8 cellular contexts compared by ENCODE assay signal in genomic region chr1:9127395-9128160, GRCh38. TPM values are rescaled to one million over a fixed set of nuclear protein-coding genes. Genes with fewer than 3 reads are reported as not detected.
DNase-seq lines count a peak whose midpoint lies in the region; ATAC-seq and TF ChIP-seq lines count a peak whose summit lies in the region.

No MANE protein-coding gene starts in this region.

- POLR2A ChIA-PET in AG04449 (lab: Yijun Ruan, JAX): no interaction called here
- POLR2A ChIA-PET in naive thymus-derived CD4-positive, alpha-beta T cell (lab: Charles Lee): interaction anchor here (0.8 to 1.3 kb wide), 2 partner anchors 104 to 199 kb away, joined by 3 to 9 read pairs; no protein-coding TSS in a partner anchor

- H3K27me3 ChIP-seq in KMS-11 (ENCODE audit: insufficient read depth, low read depth): 0 out of 2 replicates have a peak, but pooled peaks cover 3% of the 10 kb centered on the region
- H3K27me3 ChIP-seq in ectodermal cell (ENCODE audit: control insufficient read depth, insufficient read depth, low read length, poor library complexity, severe bottlenecking): peaks cover 19% of the 10 kb centered on the region
- H3K27me3 ChIP-seq in naive thymus-derived CD4-positive, alpha-beta T cell (ENCODE audit: control insufficient read depth in 2 of 2, insufficient read depth in 2 of 2, low read length in 2 of 2): no peaks in the 10 kb centered on the region

- H3K9me3 Mint-ChIP-seq in naive thymus-derived CD4-positive, alpha-beta T cell: no peaks in the 10 kb centered on the region

- H3K4me2 ChIP-seq in KMS-11: peak overlapping the region; percentile 72; the same call in 1 of the 2 replicates

- CTCF ChIA-PET in AG04449 (lab: Yijun Ruan, JAX): interaction anchor here (1.0 to 7.3 kb wide), 3 partner anchors 15 to 20 kb away, joined by 3 to 45 read pairs (median 23); no protein-coding TSS in a partner anchor
- CTCF ChIA-PET in naive thymus-derived CD4-positive, alpha-beta T cell (lab: Charles Lee): no interaction called here

- no peaks in the 10 kb centered on the region for H3K36me3 Mint-ChIP-seq in naive thymus-derived CD4-positive, alpha-beta T cell

- peak overlapping the region in 6 of 9 donors; percentile 5 to 87 (median 82) for H3K27ac Mint-ChIP-seq in naive thymus-derived CD4-positive, alpha-beta T cell

- DNase-seq in AG04449 (ENCODE audit: low read depth, low spot score): no peak
- DNase-seq in naive thymus-derived CD4-positive, alpha-beta T cell: no peak
- no peak for DNase-seq in AML-193 (lab: John Stamatoyannopoulos, UW)
- no peak for DNase-seq in GM19240 (ENCODE audit: insufficient read length, low spot score)
- no peak for DNase-seq in stimulated activated naive CD4-positive, alpha-beta T cell treated with Interleukin-2 at 50 U/mL for 16 hours (lab: John Stamatoyannopoulos, UW)

- no peak for ATAC-seq in naive thymus-derived CD4-positive, alpha-beta T cell
- ATAC-seq in HG02763 (IDR thresholded peaks at IDR 0.05; ENCODE audit: unreplicated experiment): no peak

- no peaks in the 10 kb centered on the region for H4K20me1 ChIP-seq in KMS-11 (ENCODE audit: insufficient read depth)

- peaks cover 0 to 20% (median 0%) of the 10 kb centered on the region in 5 donors for H3K27me3 Mint-ChIP-seq in naive thymus-derived CD4-positive, alpha-beta T cell

- H3K9me3 ChIP-seq in ectodermal cell (ENCODE audit: control insufficient read depth, low read length): no peaks in the 10 kb centered on the region
- H3K9me3 ChIP-seq in naive thymus-derived CD4-positive, alpha-beta T cell (ENCODE audit: control insufficient read depth in 2 of 3, low read length in 3 of 3): no peaks in the 10 kb centered on the region

- no peaks in the 10 kb centered on the region for H3K79me2 ChIP-seq in KMS-11 (ENCODE audit: insufficient read depth, low read depth)

- peaks cover 20 to 44% (median 35%) of the 10 kb centered on the region in 7 donors for H3K4me1 Mint-ChIP-seq in naive thymus-derived CD4-positive, alpha-beta T cell

- H3K4me3 ChIP-seq in AG04449 (ENCODE audit: low read depth, low read length) (peak overlapping the region; percentile 57), KMS-11 (IDR thresholded peaks at IDR 0.05; ENCODE audit: insufficient read depth, low read depth, low read length) (no peak overlapping the region), ectodermal cell (ENCODE audit: insufficient read depth, low read depth, low read length) (peak overlapping the region; percentile 45)
- peak overlapping the region; percentile 67 for H3K4me3 ChIP-seq in naive thymus-derived CD4-positive, alpha-beta T cell (ENCODE audit: low read length)

- no peak overlapping the region for H3K27ac ChIP-seq in KMS-11
- no peak overlapping the region for H3K27ac ChIP-seq in ectodermal cell (ENCODE audit: insufficient read depth, low read depth, low read length, poor library complexity, severe bottlenecking)
- no peak overlapping the region for H3K27ac ChIP-seq in naive thymus-derived CD4-positive, alpha-beta T cell (ENCODE audit: low read depth, low read length)

- peak overlapping the region; percentile 85 to 95 (median 90) for H3K4me3 Mint-ChIP-seq in naive thymus-derived CD4-positive, alpha-beta T cell

- peak overlapping the region; percentile 72; the same call in 1 of the 2 replicates for H2AFZ ChIP-seq in KMS-11 (ENCODE audit: low read depth)

- peaks cover 10% of the 10 kb centered on the region for H3K4me1 ChIP-seq in KMS-11 (ENCODE audit: low read depth, poor library complexity, severe bottlenecking)
- peaks cover 8% of the 10 kb centered on the region for H3K4me1 ChIP-seq in ectodermal cell (ENCODE audit: control insufficient read depth, insufficient read depth, low read length)
- H3K4me1 ChIP-seq in naive thymus-derived CD4-positive, alpha-beta T cell (ENCODE audit: control insufficient read depth in 2 of 2, insufficient read depth in 2 of 2, low read length in 2 of 2): peaks cover 8 to 27% of the 10 kb centered on the region in 2 donors

- intact Hi-C loops in naive thymus-derived CD4-positive, alpha-beta T cell (cut with micrococcal nuclease): loop anchor here (1.0 to 10.0 kb wide), 13 partner anchors 15 to 1565 kb away; partner anchors contain the start of genes DFFA (in 1 of the 2), ENO1 (in 1 of the 2), H6PD (in 1 of the 2) and PER3 (in 1 of the 2)

- no peaks in the 10 kb centered on the region for H3K36me3 ChIP-seq in KMS-11 (ENCODE audit: insufficient read depth)
- H3K36me3 ChIP-seq in ectodermal cell (ENCODE audit: control insufficient read depth, insufficient read depth, low read length): no peaks in the 10 kb centered on the region
- no peaks in the 10 kb centered on the region for H3K36me3 ChIP-seq in naive thymus-derived CD4-positive, alpha-beta T cell (ENCODE audit: control insufficient read depth in 2 of 3, insufficient read depth in 3 of 3, low read length in 3 of 3)

- H3K9ac ChIP-seq in KMS-11: no peak overlapping the region

- TF ChIP-seq CTCF in AG04449 (IDR thresholded peaks at IDR 0.05; ENCODE audit: insufficient read depth, low read length, missing control alignments) (no peak), KMS-11 (conservative IDR thresholded peaks at IDR 0.05; ENCODE audit: low read depth, low read length) (no peak)

- WGBS in ectodermal cell, 2 experiments: 84 to 86% methylated on average over 19 of the region's 19 CpGs

RNA-seq across cellular contexts. Expression of gene GPR157, which starts 1.3 kb away (rescaled TPM):
- 4.0 TPM for polyA plus RNA-seq in ectodermal cell (2013, experiment 1 of 4)
- 3.7 TPM for polyA plus RNA-seq in ectodermal cell (2013, experiment 2 of 4)
- 2.5 TPM for polyA plus RNA-seq in ectodermal cell (2013, experiment 3 of 4)
- 3.9 TPM for polyA plus RNA-seq in ectodermal cell (2013, experiment 4 of 4)
- 10 to 100 TPM in 2 of 5 experiments, 1 to 10 TPM in 3; 4.0 to 14.1 (median 5.9) TPM for total RNA-seq in naive thymus-derived CD4-positive, alpha-beta T cell
- polyA plus RNA-seq in naive thymus-derived CD4-positive, alpha-beta T cell: 1 to 10 TPM; 1.4 to 2.0 TPM

RNA-seq across cellular contexts. Expression of gene SLC2A5, which starts 58.1 kb away (rescaled TPM):
- not detected for polyA plus RNA-seq in ectodermal cell (2013, experiment 1 of 4)
- not detected for polyA plus RNA-seq in ectodermal cell (2013, experiment 2 of 4)
- polyA plus RNA-seq in ectodermal cell (2013, experiment 3 of 4): not detected
- not detected for polyA plus RNA-seq in ectodermal cell (2013, experiment 4 of 4)
- total RNA-seq in naive thymus-derived CD4-positive, alpha-beta T cell: 1 to 10 TPM in 1 of 5 experiments, under 1 TPM in 3, not detected in 1; 0.08 to 1.1 (median 0.14) TPM
- polyA plus RNA-seq in naive thymus-derived CD4-positive, alpha-beta T cell: not detected
